3 cellular contexts compared by ENCODE assay signal in genomic region chr10:51162002-51162401, GRCh38.
TF ChIP-seq lines count a peak whose summit lies in the region.

No MANE protein-coding gene starts in this region.

TF ChIP-seq in SK-N-SH, 30 proteins besides CTCF, POLR2A, EP300 and RAD21:
- TF ChIP-seq TEAD4 (IDR thresholded peaks at IDR 0.05; ENCODE audit: borderline replicate concordance, insufficient read depth) (no peak), TAF1 (IDR thresholded peaks at IDR 0.05; ENCODE audit: borderline replicate concordance, low read depth, low read length) (no peak), FOSL2 (IDR thresholded peaks at IDR 0.05; ENCODE audit: borderline replicate concordance, low read depth) (no peak), GABPA (IDR thresholded peaks at IDR 0.05; ENCODE audit: low read depth) (no peak), FOXM1 (IDR thresholded peaks at IDR 0.05; ENCODE audit: low read depth) (no peak), TCF12 (IDR thresholded peaks at IDR 0.05) (no peak), MXI1 (IDR thresholded peaks at IDR 0.05; ENCODE audit: low read depth, low read length) (no peak), MEF2A (IDR thresholded peaks at IDR 0.05; ENCODE audit: borderline replicate concordance, low read depth) (no peak), RFX5 (IDR thresholded peaks at IDR 0.05; ENCODE audit: low read length) (no peak), MAX (IDR thresholded peaks at IDR 0.05; ENCODE audit: low read depth) (no peak), GATA2 (CRISPR knock-in tag; IDR thresholded peaks at IDR 0.05) (no peak), NFIC (IDR thresholded peaks at IDR 0.05; ENCODE audit: borderline replicate concordance) (no peak)

TF ChIP-seq in SK-N-SH treated with all-trans-retinoic acid at 6 μM for 48 hours, 23 proteins besides CTCF, POLR2A, EP300 and RAD21:
- TF ChIP-seq ZC3H10 (CRISPR knock-in tag; IDR thresholded peaks at IDR 0.05) (no peak), ISL1 (CRISPR knock-in tag; IDR thresholded peaks at IDR 0.05) (no peak), BACH2 (CRISPR knock-in tag; IDR thresholded peaks at IDR 0.05; ENCODE audit: borderline replicate concordance) (no peak), CSDC2 (CRISPR knock-in tag; IDR thresholded peaks at IDR 0.05) (no peak), ZNF565 (CRISPR knock-in tag; conservative IDR thresholded peaks at IDR 0.05; ENCODE audit: low read depth) (no peak)
TF ChIP-seq in SK-N-SH treated with all-trans-retinoic acid at 6 μM for 48 hours: peak in this region for 0.

TF ChIP-seq in H1, 55 proteins besides CTCF, POLR2A, EP300 and RAD21:
- TF ChIP-seq ASH2L (IDR thresholded peaks at IDR 0.05; ENCODE audit: low read length): peak; percentile 25
- no peak for TF ChIP-seq SP4 (IDR thresholded peaks at IDR 0.05; ENCODE audit: low read length)
